In the genomic region with DNA sequence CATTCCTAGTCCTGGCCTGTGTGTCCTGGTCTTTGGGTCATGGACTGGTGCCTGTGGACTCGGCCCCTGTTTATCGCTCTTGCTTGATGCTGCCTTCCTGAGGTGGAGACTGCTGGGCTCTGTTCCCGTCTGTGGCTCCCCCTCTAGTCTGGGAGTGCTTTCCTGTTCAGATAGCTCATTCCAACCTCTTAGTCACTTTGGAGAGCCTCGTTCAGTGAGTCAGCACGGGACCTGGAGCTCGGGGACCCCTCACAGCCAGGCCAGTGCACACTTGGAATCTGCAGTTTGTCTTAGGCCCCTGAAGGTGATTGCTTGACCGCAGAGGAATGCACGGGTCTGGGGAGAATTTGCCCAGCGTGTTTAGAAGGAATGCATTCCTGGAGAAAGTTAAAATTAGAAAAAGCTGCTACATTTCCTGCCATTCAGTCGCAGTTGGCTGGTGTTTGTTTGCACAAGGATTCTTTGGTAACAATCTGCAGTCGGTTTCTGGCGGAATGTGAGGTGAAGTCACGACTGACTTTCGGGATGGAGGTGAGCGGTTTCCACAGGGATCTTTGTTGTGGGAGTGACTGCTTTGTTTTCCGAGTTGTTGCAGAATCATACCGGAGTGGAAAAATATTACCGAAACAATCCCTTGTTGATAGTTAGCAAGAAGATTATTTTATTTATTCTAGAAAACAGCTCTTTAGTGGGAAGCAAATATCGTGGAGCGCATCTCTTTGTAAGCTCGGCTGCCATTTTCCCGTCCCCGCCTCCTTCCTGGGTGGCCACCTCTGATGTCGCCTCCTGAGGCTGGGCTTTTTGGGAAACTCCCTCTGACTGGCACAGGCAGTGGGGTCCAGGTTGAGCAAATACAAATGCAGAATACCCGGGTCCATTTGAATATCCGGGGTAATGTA, we compare ENCODE assay signal across 1 cellular context.
TF ChIP-seq lines count a peak whose summit lies in the region.

No MANE protein-coding gene starts in this region.

TF ChIP-seq in IMR-90, 13 proteins besides CTCF, POLR2A, EP300 and RAD21 (continued from another document):
- TF ChIP-seq ELK1 (IDR thresholded peaks at IDR 0.05; ENCODE audit: borderline replicate concordance, low read depth, low read length), result no peak
- TF ChIP-seq, protein P1, sequence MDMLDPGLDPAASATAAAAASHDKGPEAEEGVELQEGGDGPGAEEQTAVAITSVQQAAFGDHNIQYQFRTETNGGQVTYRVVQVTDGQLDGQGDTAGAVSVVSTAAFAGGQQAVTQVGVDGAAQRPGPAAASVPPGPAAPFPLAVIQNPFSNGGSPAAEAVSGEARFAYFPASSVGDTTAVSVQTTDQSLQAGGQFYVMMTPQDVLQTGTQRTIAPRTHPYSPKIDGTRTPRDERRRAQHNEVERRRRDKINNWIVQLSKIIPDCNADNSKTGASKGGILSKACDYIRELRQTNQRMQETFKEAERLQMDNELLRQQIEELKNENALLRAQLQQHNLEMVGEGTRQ (IDR thresholded peaks at IDR 0.05; ENCODE audit: low read depth, low read length), result no peak
